Comparison of ENCODE assay signal across 8 cellular contexts in the genomic region with DNA sequence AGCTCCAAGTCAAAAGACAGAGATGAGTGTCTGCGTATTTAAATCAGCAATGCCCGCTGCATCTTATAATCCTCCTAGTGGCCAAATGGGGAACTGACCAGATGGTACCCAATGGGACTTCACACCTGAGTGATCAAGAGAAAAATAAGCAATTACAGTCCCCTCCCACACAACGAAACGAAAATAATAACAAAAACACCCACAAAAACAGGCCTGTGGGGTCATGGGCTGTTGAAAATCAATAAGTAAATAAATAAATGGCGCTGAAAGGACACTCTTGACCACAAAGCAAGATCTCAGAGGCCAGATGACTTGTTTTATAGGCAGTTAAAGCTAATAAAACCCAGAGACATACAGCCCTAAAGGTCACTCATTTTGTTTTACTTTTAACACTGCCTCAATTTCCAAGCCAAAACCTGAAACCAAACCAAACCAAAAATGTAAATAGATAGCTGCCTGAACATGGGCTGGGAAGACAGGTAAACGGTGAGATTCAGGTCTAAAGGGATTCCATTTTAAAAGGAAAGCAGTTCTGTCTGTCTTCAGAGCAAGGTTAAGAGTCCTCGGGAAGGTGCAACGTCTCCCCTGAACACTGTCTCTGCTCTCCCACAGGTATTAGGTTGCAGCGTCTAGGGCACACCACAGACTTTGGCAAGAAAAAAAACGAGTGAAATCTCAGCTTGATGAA. TPM values are rescaled to one million over a fixed set of nuclear protein-coding genes. Genes with fewer than 3 reads are reported as not detected.
DNase-seq lines count a peak whose midpoint lies in the region; ATAC-seq, FAIRE-seq and TF ChIP-seq lines count a peak whose summit lies in the region.

No MANE protein-coding gene starts in this region.

- H3K36me3 Mint-ChIP-seq in activated naive CD4-positive, alpha-beta T cell treated with anti-CD3 and anti-CD28 coated beads for 36 hours (ENCODE audit: low read depth) = peaks cover 2% of the 10 kb centered on the region

- no peaks in the 10 kb centered on the region for H3K9me3 Mint-ChIP-seq in activated naive CD4-positive, alpha-beta T cell treated with anti-CD3 and anti-CD28 coated beads for 36 hours

- H3K36me3 ChIP-seq in SJCRH30 (no peaks in the 10 kb centered on the region), thyroid gland (peaks cover 0 to 12% of the 10 kb centered on the region in 2 donors)

- peak overlapping the region; percentile 79 for H3K4me3 Mint-ChIP-seq in activated naive CD4-positive, alpha-beta T cell treated with anti-CD3 and anti-CD28 coated beads for 36 hours

- no peak for TF ChIP-seq POLR2A in thyroid gland (IDR thresholded peaks at IDR 0.05)

- H3K9me3 ChIP-seq in SJCRH30 (replicated peaks) (no peaks in the 10 kb centered on the region), thyroid gland (no peaks in the 10 kb centered on the region)

- peak overlapping the region; percentile 57 for H3K4me3 ChIP-seq in Jurkat, Clone E6-1 (ENCODE audit: low read length)
- peak overlapping the region; percentile 98 for H3K4me3 ChIP-seq in SJCRH30
- peak overlapping the region; percentile 0 to 98 (median 85) for H3K4me3 ChIP-seq in thyroid gland (replicated peaks in 1 of 3)

- H3K27me3 ChIP-seq in SJCRH30 (no peaks in the 10 kb centered on the region), thyroid gland (no peaks in the 10 kb centered on the region)

- 5 to 6% methylated on average over 10 of the region's 10 CpGs for WGBS in thyroid gland, 2 donors

- no peak overlapping the region for H3K27ac ChIP-seq in SJCRH30
- H3K27ac ChIP-seq in thyroid gland = peak overlapping the region; percentile 89 to 99 (median 95)

- DNase-seq in COR-L47 (lab: John Stamatoyannopoulos, UW) (peak; percentile 62), SJCRH30 (peak; percentile 41 to 74), frontal cortex (ENCODE audit: low spot score in 2 of 2) (peak; percentile 61 to 64), non-pigmented ciliary epithelial cell (ENCODE audit: low read depth) (peak; percentile 48), thyroid gland (peak; percentile 58 to 68)
- peak; percentile 86 for DNase-seq in Jurkat, Clone E6-1 (ENCODE audit: low read depth, low spot score)
- DNase-seq in activated naive CD4-positive, alpha-beta T cell treated with anti-CD3 and anti-CD28 coated beads for 36 hours = peak; percentile 89

- H3K4me1 ChIP-seq in SJCRH30 = peaks cover 4% of the 10 kb centered on the region
- peaks cover 5% of the 10 kb centered on the region in 2 donors for H3K4me1 ChIP-seq in thyroid gland

- no peaks in the 10 kb centered on the region for H3K27me3 Mint-ChIP-seq in activated naive CD4-positive, alpha-beta T cell treated with anti-CD3 and anti-CD28 coated beads for 36 hours (ENCODE audit: low read depth)

- ATAC-seq in GM21423 (IDR thresholded peaks at IDR 0.05; ENCODE audit: unreplicated experiment) = peak; percentile 8

- peaks cover 48% of the 10 kb centered on the region for H3K4me1 Mint-ChIP-seq in activated naive CD4-positive, alpha-beta T cell treated with anti-CD3 and anti-CD28 coated beads for 36 hours (ENCODE audit: low read depth)

- intact Hi-C loops in activated naive CD4-positive, alpha-beta T cell treated with anti-CD3 and anti-CD28 coated beads for 36 hours (cut with micrococcal nuclease) = loop anchor here (1.0 to 5.0 kb wide), 7 partner anchors 73 to 315 kb away; a partner anchor contains a TSS
- intact Hi-C loops in thyroid gland (cut with DNase I) = loop anchor here (10.0 kb wide), 2 partner anchors 68 to 82 kb away; no protein-coding TSS in a partner anchor

- H3K27ac Mint-ChIP-seq in activated naive CD4-positive, alpha-beta T cell treated with anti-CD3 and anti-CD28 coated beads for 36 hours = peak overlapping the region; percentile 43

- TF ChIP-seq CTCF in thyroid gland (IDR thresholded peaks at IDR 0.05) = peak; percentile 80 to 94 (median 88)

- CTCF ChIA-PET in activated naive CD4-positive, alpha-beta T cell treated with anti-CD3 and anti-CD28 coated beads for 36 hours (lab: Charles Lee) = interaction anchor here (0.6 to 4.5 kb wide), 35 partner anchors 9 to 1318 kb away, joined by 3 to 52 read pairs (median 4); a partner anchor contains a TSS

- FAIRE-seq in frontal cortex (lab: Jason Lieb, UNC) = no peak

RNA-seq across cellular contexts. Expression of a gene that starts 1.3 kb away (rescaled TPM):
- polyA plus RNA-seq in Jurkat, Clone E6-1 (2012; ENCODE audit: insufficient read depth, insufficient read length) = 3.2 TPM
- 6.0 and 7.5 TPM in 2 replicates for total RNA-seq in SJCRH30 (2014; rRNA removed; shearing (Covaris generic))
- total RNA-seq in activated naive CD4-positive, alpha-beta T cell treated with anti-CD3 and anti-CD28 coated beads for 36 hours = 1 to 10 TPM; 5.9 TPM
- total RNA-seq in frontal cortex (36.7 TPM), thyroid gland (10 to 100 TPM in 3 of 4 donors, 1 to 10 TPM in 1; 7.9 to 17.8 (median 11.6) TPM)

RNA-seq across cellular contexts. Expression of a gene that starts 12.7 kb away (rescaled TPM):
- 146 TPM for polyA plus RNA-seq in Jurkat, Clone E6-1 (2012; ENCODE audit: insufficient read depth, insufficient read length)
- 179 and 184 TPM in 2 replicates for total RNA-seq in SJCRH30 (2014; rRNA removed; shearing (Covaris generic))
- total RNA-seq in activated naive CD4-positive, alpha-beta T cell treated with anti-CD3 and anti-CD28 coated beads for 36 hours = 100 to 1,000 TPM; 196 to 203 TPM
- total RNA-seq in frontal cortex = 117 TPM
- total RNA-seq in thyroid gland = 100 to 1,000 TPM; 215 to 253 (median 223) TPM

RNA-seq across cellular contexts. Expression of a gene that starts 36.9 kb away (rescaled TPM):
- 15.4 TPM for polyA plus RNA-seq in Jurkat, Clone E6-1 (2012; ENCODE audit: insufficient read depth, insufficient read length)
- 13.9 and 15.3 TPM in 2 replicates for total RNA-seq in SJCRH30 (2014; rRNA removed; shearing (Covaris generic))
- total RNA-seq in activated naive CD4-positive, alpha-beta T cell treated with anti-CD3 and anti-CD28 coated beads for 36 hours = 10 to 100 TPM; 11.3 to 11.9 TPM
- total RNA-seq in frontal cortex (7.7 TPM), thyroid gland (10 to 100 TPM; 23.2 to 39.4 (median 27.1) TPM)
